8 cellular contexts compared by ENCODE assay signal in the genomic region with DNA sequence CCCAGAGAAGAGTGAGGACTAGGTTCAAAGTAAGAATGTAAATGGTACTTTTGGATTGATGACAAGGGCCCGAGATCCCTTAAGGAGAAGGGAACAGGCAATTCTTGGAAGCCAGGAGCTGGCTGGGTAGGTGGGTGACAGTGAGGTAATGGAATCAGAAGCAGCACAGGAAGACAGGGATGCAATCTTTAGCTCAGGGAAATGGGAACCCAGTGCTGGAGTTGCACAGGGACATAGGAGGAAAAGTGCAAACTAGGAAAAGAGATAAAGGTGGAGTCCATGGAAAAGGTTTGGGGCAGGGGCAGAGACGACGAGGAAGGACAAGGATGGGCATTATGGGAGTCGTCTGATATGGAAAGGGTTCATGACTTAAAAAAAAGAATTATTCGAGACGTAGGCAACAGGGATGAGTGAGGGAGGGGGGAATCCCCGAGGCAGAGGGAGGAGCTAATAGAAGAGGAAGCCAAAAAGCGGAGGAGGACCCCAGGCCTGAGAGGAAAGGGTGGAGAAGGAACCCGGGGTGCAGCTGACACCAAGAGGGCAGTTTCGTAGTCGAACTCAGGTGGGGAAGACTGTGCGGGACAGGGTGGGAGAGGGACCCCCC. TPM values are rescaled to one million over a fixed set of nuclear protein-coding genes. Genes with fewer than 3 reads are reported as not detected.
DNase-seq lines count a peak whose midpoint lies in the region; ATAC-seq and TF ChIP-seq lines count a peak whose summit lies in the region.

No MANE protein-coding gene starts in this region.

- H3K4me1 ChIP-seq in adrenal gland (replicated peaks in 1 of 2) (peaks cover 26 to 31% of the 10 kb centered on the region in 2 donors), right cardiac atrium (ENCODE audit: control insufficient read depth, insufficient read depth, low read length) (peaks cover 2% of the 10 kb centered on the region)

- H3K4me3 ChIP-seq in AG10803 (ENCODE audit: low read length) (peak overlapping the region; percentile 83), adrenal gland (peak overlapping the region; percentile 5 to 82 (median 46)), right cardiac atrium (ENCODE audit: low read length) (peak overlapping the region; percentile 98)

- DNase-seq in AG10803 (ENCODE audit: low read depth) (peak; percentile 40), RKO (ENCODE audit: low spot score) (peak; percentile 66), adrenal gland (peak; percentile 57 to 79 (median 63)), right cardiac atrium (peak in 2 of 3 donors; percentile 49 to 79), sciatic nerve (ENCODE audit: low spot score) (peak; percentile 71), LoVo (ENCODE audit: low spot score) (no peak)

- TF ChIP-seq CTCF in AG10803 (conservative IDR thresholded peaks at IDR 0.05; ENCODE audit: low read length), result no peak
- no peak for TF ChIP-seq CTCF in adrenal gland (IDR thresholded peaks at IDR 0.05)

- 0 to 2% (median 1%) methylated on average over 12 of the region's 12 CpGs for WGBS in adrenal gland, 4 donors
- WGBS in right cardiac atrium, result 1% methylated on average over 12 of the region's 12 CpGs

- intact Hi-C loops in adrenal gland (cut with DNase I) (no loop called here), right cardiac atrium (cut with DNase I) (no loop called here), sciatic nerve (cut with DNase I) (no loop called here)

- no peaks in the 10 kb centered on the region for H3K9me3 ChIP-seq in adrenal gland (replicated peaks in 1 of 3)
- no peaks in the 10 kb centered on the region for H3K9me3 ChIP-seq in right cardiac atrium (ENCODE audit: control insufficient read depth, low read length)

- peak overlapping the region; percentile 55 to 95 (median 88) for H3K27ac ChIP-seq in adrenal gland
- H3K27ac ChIP-seq in right cardiac atrium (ENCODE audit: low read length), result peak overlapping the region; percentile 86

- H3K36me3 ChIP-seq in adrenal gland (replicated peaks in 1 of 2), result peaks cover 0 to 23% of the 10 kb centered on the region in 2 donors

- H3K27me3 ChIP-seq in adrenal gland (no peaks in the 10 kb centered on the region), right cardiac atrium (ENCODE audit: control insufficient read depth, insufficient read depth) (no peaks in the 10 kb centered on the region)

- ATAC-seq in GM18511 (IDR thresholded peaks at IDR 0.05; ENCODE audit: unreplicated experiment) (peak; percentile 48), HG03066 (IDR thresholded peaks at IDR 0.05; ENCODE audit: low read depth, unreplicated experiment) (peak; percentile 49), right cardiac atrium (peak; percentile 73 to 82), sciatic nerve (peak; percentile 58)

- no peak for TF ChIP-seq POLR2A in adrenal gland (IDR thresholded peaks at IDR 0.05)

RNA-seq across cellular contexts. Expression of gene PI4KB, which starts 0.5 kb away (rescaled TPM):
- total RNA-seq in adrenal gland, result 10 to 100 TPM; 57.7 to 83.5 (median 67.0) TPM
- 10 to 100 TPM; 30.8 to 56.6 (median 37.6) TPM for polyA plus RNA-seq in adrenal gland
- total RNA-seq in right cardiac atrium, result 10 to 100 TPM; 45.5 to 62.0 (median 52.0) TPM
- 31.0 TPM for polyA plus RNA-seq in right cardiac atrium
- total RNA-seq in sciatic nerve, result 71.4 TPM

RNA-seq across cellular contexts. Expression of gene RFX5, which starts 20.3 kb away (rescaled TPM):
- total RNA-seq in adrenal gland (10 to 100 TPM; 37.2 to 82.5 (median 61.6) TPM), right cardiac atrium (10 to 100 TPM; 20.3 to 23.1 (median 21.6) TPM), sciatic nerve (30.9 TPM)
- polyA plus RNA-seq in adrenal gland (10 to 100 TPM; 22.6 to 38.0 (median 37.9) TPM), right cardiac atrium (13.7 TPM)

RNA-seq across cellular contexts. Expression of gene ZNF687, which starts 44.6 kb away (rescaled TPM):
- 10 to 100 TPM; 27.9 to 38.3 (median 32.8) TPM for total RNA-seq in adrenal gland
- polyA plus RNA-seq in adrenal gland, result 10 to 100 TPM in 1 of 3 donors, 1 to 10 TPM in 2; 7.5 to 18.5 (median 9.5) TPM
- 10 to 100 TPM; 12.4 to 15.0 (median 13.2) TPM for total RNA-seq in right cardiac atrium
- 8.6 TPM for polyA plus RNA-seq in right cardiac atrium
- 18.8 TPM for total RNA-seq in sciatic nerve

RNA-seq across cellular contexts. Expression of gene SELENBP1, which starts 45.8 kb away (rescaled TPM):
- total RNA-seq in adrenal gland, result 10 to 100 TPM; 18.8 to 41.6 (median 35.0) TPM
- polyA plus RNA-seq in adrenal gland, result 10 to 100 TPM; 11.0 to 61.8 (median 32.3) TPM
- total RNA-seq in right cardiac atrium, result 10 to 100 TPM; 31.1 to 65.9 (median 58.5) TPM
- 48.5 TPM for polyA plus RNA-seq in right cardiac atrium
- total RNA-seq in sciatic nerve, result 71.9 TPM

Comparison
In these comparisons a context has a peak if more than half of its experiments do, and no peak if none do; other contexts are left out.
1. H3K4me3 ChIP-seq: peak in every context shown above with its lines; median percentile 98 in right cardiac atrium; 83 in AG10803; 46 in adrenal gland.